ENCODE assay signal across 1 cellular context in the genomic region with DNA sequence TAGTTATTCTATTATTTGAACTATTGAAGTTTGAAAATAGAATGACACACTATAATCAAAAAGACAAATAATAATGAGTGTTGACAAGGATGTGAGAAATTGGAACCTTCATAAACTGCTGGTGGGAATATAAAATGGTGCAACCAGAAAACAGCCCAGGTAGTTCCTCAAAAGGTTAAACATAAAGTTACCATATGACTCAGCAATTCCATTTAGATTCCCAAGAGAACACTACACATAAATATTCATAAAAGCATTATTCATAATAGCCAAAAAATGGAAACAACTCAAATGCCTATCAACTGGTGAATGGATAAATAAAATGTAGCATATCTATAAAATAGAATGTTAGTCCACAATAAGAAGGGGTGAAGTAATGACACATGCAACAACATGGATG.
TF ChIP-seq lines count a peak whose summit lies in the region.

No MANE protein-coding gene starts in this region.

TF ChIP-seq in HepG2, 621 proteins besides CTCF, POLR2A, EP300 and RAD21:
- TF ChIP-seq NCOA1 (CRISPR knock-in tag; IDR thresholded peaks at IDR 0.05) (no peak), NFE2L2 (IDR thresholded peaks at IDR 0.05; ENCODE audit: low read length) (peak; percentile 30; the same call in 1 of the 2 replicates), MAFK (conservative IDR thresholded peaks at IDR 0.05 in 1 of 2, IDR thresholded peaks at IDR 0.05 in 1 of 2; ENCODE audit: low read length in 2 of 2) (peak; percentile 9 to 21; a peak in 1 of 4 replicates)
